In the genomic region with DNA sequence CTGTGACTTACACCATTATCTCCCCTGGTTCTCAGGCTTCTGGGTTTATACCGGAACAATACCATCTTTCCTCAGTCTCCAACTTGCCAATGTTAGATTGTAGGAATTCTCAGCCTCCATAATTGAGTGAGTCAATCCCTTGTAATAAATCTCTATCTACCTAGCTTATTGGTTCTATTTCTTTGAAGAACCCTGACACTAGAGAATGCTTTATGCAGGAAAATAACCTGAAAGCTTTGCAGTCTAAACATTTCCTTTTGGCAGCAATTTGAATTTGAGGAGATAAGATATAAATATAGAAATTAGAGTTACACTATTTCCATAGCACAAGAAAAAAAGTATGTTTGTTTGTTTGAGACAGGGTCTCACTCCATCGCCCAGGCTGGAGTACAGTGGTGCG, we compare ENCODE assay signal across 27 cellular contexts.
DNase-seq lines count a peak whose midpoint lies in the region; ATAC-seq and TF ChIP-seq lines count a peak whose summit lies in the region.
"Had no signal": no experiment of that assay in that cellular context is flagged by ENCODE, and none has a peak within 500 bp of the region (broad histone marks: within the 10 kb centered on the region; RNA-seq: fewer than 3 reads in every experiment).

No MANE protein-coding gene starts in this region.

- H3K9me3 ChIP-seq in mammary epithelial cell (replicated peaks; ENCODE audit: insufficient read depth, low read length), result no peaks in the 10 kb centered on the region

- ATAC-seq in GM21515 (IDR thresholded peaks at IDR 0.05; ENCODE audit: unreplicated experiment), result no peak

- in situ Hi-C loops in mammary epithelial cell (cut with MboI; ENCODE audit: low sequenced_read_pairs in 2 of 2), result no loop called here

- dilution Hi-C loops in mammary epithelial cell (cut with HindIII; ENCODE audit: low sequenced_read_pairs), result no loop called here

- no peak overlapping the region for H3K4me3 Mint-ChIP-seq in MCF 10A (ENCODE audit: unreplicated experiment)
- H3K4me3 Mint-ChIP-seq: CD14-positive monocyte; CD8-positive, alpha-beta memory T cell; IgD-negative memory B cell had no signal

- H3K27ac ChIP-seq in mammary epithelial cell (ENCODE audit: insufficient read depth, low read depth, low read length), result no peak overlapping the region
- H3K27ac ChIP-seq: 22Rv1, HL-60 had no signal

- H3K4me1 Mint-ChIP-seq in MCF 10A (ENCODE audit: insufficient read depth, unreplicated experiment), result no peaks in the 10 kb centered on the region
- H3K4me1 Mint-ChIP-seq: CD14-positive monocyte; CD8-positive, alpha-beta memory T cell; IgD-negative memory B cell had no signal

- H3K79me2 ChIP-seq in mammary epithelial cell (ENCODE audit: insufficient read depth, low read length), result no peaks in the 10 kb centered on the region

- H3K4me2 ChIP-seq in mammary epithelial cell (ENCODE audit: insufficient read depth, low read depth, low read length), result no peak overlapping the region

- H3K4me1 ChIP-seq in mammary epithelial cell (ENCODE audit: insufficient read depth, low read length), result no peaks in the 10 kb centered on the region

- DNase-seq in mammary epithelial cell (peak; percentile 23), MCF 10A (ENCODE audit: unreplicated experiment) (no peak), amniotic epithelial cell (ENCODE audit: low read depth) (peak; percentile 8), fibroblast of the aortic adventitia (ENCODE audit: low read depth) (peak; percentile 23), NCI-H1694 (lab: John Stamatoyannopoulos, UW) (no peak), KG1 (lab: John Stamatoyannopoulos, UW) (no peak)
- DNase-seq: ACHN; BE2C; CD8-positive, alpha-beta memory T cell; DMS 273 treated with DMSO at 0.1 percent for 48 hours; DMS79; EL; GDM1; HCEC 1CT; NCI-H1092 treated with DMSO at 0.1 percent for 48 hours; NCI-H1436; NCI-H187 treated with DMSO at 0.1 percent for 48 hours; NCI-H2171 treated with DMSO at 0.1 percent for 48 hours; NCI-H524; NCI-H774; RPMI8226; SHP77 treated with DMSO at 0.1 percent for 48 hours had no signal

- WGBS in mammary epithelial cell (ENCODE audit: low coverage, missing lambda C conversion rate), result 98% methylated on average over 3 of the region's 3 CpGs

- TF ChIP-seq CTCF in mammary epithelial cell (conservative IDR thresholded peaks at IDR 0.05 in 1 of 2, IDR thresholded peaks at IDR 0.05 in 1 of 2; ENCODE audit: extremely low read depth in 1 of 2, insufficient read depth in 1 of 2, low read depth in 1 of 2, low read length in 2 of 2) (no peak), MCF 10A (IDR thresholded peaks at IDR 0.05; ENCODE audit: unreplicated experiment) (no peak), fibroblast of the aortic adventitia (IDR thresholded peaks at IDR 0.05; ENCODE audit: insufficient read depth, low read length) (no peak)

- CTCF ChIA-PET in mammary epithelial cell (lab: Charles Lee; ENCODE audit: low non-redundant PET) (no interaction called here), MCF 10A (lab: Yijun Ruan, JAX) (interaction anchor here (0.6 to 0.7 kb wide), 2 partner anchors 15 to 153 kb away, joined by 3 read pairs; no protein-coding TSS in a partner anchor)

- BruUV-seq in mammary epithelial cell (replicated peaks; lab: Mats Ljungman, UMichigan), result no TSS peak
- no TSS peak for BruUV-seq in MCF 10A (replicated peaks; lab: Mats Ljungman, UMichigan)

- H3K27ac Mint-ChIP-seq in MCF 10A (ENCODE audit: low read depth, unreplicated experiment), result no peak overlapping the region
- H3K27ac Mint-ChIP-seq: CD14-positive monocyte; CD8-positive, alpha-beta memory T cell; IgD-negative memory B cell had no signal

- H3K9me3 Mint-ChIP-seq in MCF 10A (ENCODE audit: unreplicated experiment), result peaks cover 5% of the 10 kb centered on the region

- H3K36me3 ChIP-seq in mammary epithelial cell (ENCODE audit: insufficient read depth, low read length), result no peaks in the 10 kb centered on the region
- H3K36me3 ChIP-seq: BE2C had no signal

- no peaks in the 10 kb centered on the region for H3K27me3 Mint-ChIP-seq in MCF 10A (ENCODE audit: insufficient read depth, unreplicated experiment)
- H3K27me3 Mint-ChIP-seq: CD8-positive, alpha-beta memory T cell; IgD-negative memory B cell had no signal

- H3K9ac ChIP-seq in mammary epithelial cell (ENCODE audit: insufficient read depth, low read length), result no peak overlapping the region

- intact Hi-C loops in mammary epithelial cell (cut with micrococcal nuclease), result no loop called here
- intact Hi-C loops in MCF 10A (cut with micrococcal nuclease), result no loop called here

- H4K20me1 ChIP-seq in mammary epithelial cell (ENCODE audit: insufficient read depth, low read length), result no peaks in the 10 kb centered on the region

- H3K27me3 ChIP-seq in mammary epithelial cell (ENCODE audit: insufficient read depth, low read length), result no peaks in the 10 kb centered on the region
- H3K27me3 ChIP-seq: BE2C had no signal

- H3K4me3 ChIP-seq in mammary epithelial cell (replicated peaks in 1 of 3; ENCODE audit: insufficient read depth in 1 of 3, low read depth in 2 of 3, low read length in 3 of 3) (no peak overlapping the region), fibroblast of the aortic adventitia (ENCODE audit: low read depth, low read length) (no peak overlapping the region)

- no peaks in the 10 kb centered on the region for H3K36me3 Mint-ChIP-seq in MCF 10A (ENCODE audit: insufficient read depth, unreplicated experiment)
- H3K36me3 Mint-ChIP-seq: CD14-positive monocyte; CD8-positive, alpha-beta memory T cell; IgD-negative memory B cell had no signal

- POLR2A ChIA-PET in MCF 10A (lab: Yijun Ruan, JAX), result no interaction called here

- H2AFZ ChIP-seq in mammary epithelial cell (ENCODE audit: low read depth, low read length), result no peak overlapping the region

Comparison
In these comparisons a context has a peak if more than half of its experiments do, and no peak if none do; other contexts are left out.
1. DNase-seq: peak in mammary epithelial cell (single experiment), amniotic epithelial cell (single experiment) and fibroblast of the aortic adventitia (single experiment); none in MCF 10A (single experiment), NCI-H1694 (single experiment) and KG1 (single experiment).